In the genomic region with DNA sequence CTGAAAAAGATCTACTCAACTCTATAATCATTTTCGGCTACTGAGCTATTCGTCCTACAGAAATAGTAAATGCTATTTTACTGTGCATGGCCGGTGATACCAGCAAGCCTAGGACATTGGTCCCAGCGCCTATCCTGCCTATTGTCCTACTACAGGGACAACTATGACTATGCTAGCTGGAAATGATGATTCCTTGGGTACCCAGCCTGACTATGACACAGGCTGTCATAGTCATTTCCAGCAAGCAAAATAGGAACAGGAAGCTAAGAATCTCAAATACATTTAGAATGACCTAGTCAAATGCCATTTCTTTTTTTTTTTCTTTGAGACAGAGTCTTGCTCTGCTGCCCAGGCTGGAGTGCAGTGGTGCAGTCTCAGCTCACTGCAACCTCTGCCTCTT, we compare ENCODE assay signal across 17 cellular contexts.
"Had no signal": no experiment of that assay in that cellular context is flagged by ENCODE, and none has a peak within 500 bp of the region (broad histone marks: within the 10 kb centered on the region; RNA-seq: fewer than 3 reads in every experiment).

No MANE protein-coding gene starts in this region.

- H3K4me3 ChIP-seq: coronary artery, gastrocnemius medialis, lung, pancreas, testis, tibial nerve had no signal

- H3K27ac ChIP-seq: coronary artery, gastrocnemius medialis, pancreas, testis, tibial nerve had no signal

- DNase-seq: effector memory CD4-positive, alpha-beta T cell; gastrocnemius medialis; immature natural killer cell; left cardiac atrium; left ventricle myocardium superior; mesenchymal stem cell; midbrain; occipital lobe; pancreas; right cardiac atrium; small intestine; stimulated activated CD4-positive, alpha-beta T cell treated with anti-CD3 and anti-CD28 coated beads, Interleukin-12 subunit alpha, Interleukin-12 subunit beta, amount 100 ng/mL, for 4 hours; stimulated activated naive CD8-positive, alpha-beta T cell treated with anti-CD3 and anti-CD28 coated beads, Interleukin-15, Interleukin-2, amounts not matched to agents 100 U/mL and 50 U/mL, for 24 hours; testis had no signal

- H3K27me3 ChIP-seq: gastrocnemius medialis, pancreas, testis, tibial nerve had no signal
